Comparison of ENCODE assay signal across 21 cellular contexts in genomic region chr7:1068013-1068412, GRCh38.
"Had no signal": no experiment of that assay in that cellular context is flagged by ENCODE, and none has a peak within 500 bp of the region (broad histone marks: within the 10 kb centered on the region; RNA-seq: fewer than 3 reads in every experiment).

No MANE protein-coding gene starts in this region.

- H3K9me2 ChIP-seq: SK-N-SH had no signal

- H3K4me2 ChIP-seq: SK-N-SH had no signal

- H3K27me3 ChIP-seq: MG63 had no signal

- H3K4me3 ChIP-seq: MG63 had no signal

- H3K9ac ChIP-seq: SK-N-SH had no signal

- H3K36me3 ChIP-seq: MG63 had no signal

- H3K9me3 ChIP-seq: MG63, SK-N-SH had no signal

- DNase-seq: IMR-90, Karpas-422, KG1, MG63, NCI-H1092, NCI-H1105 treated with DMSO at 0.1 percent for 48 hours, NCI-H1417 treated with DMSO at 0.1 percent for 48 hours, NCI-H146, NCI-H1694 treated with DMSO at 0.1 percent for 48 hours, NCI-H1930, NCI-H2081, NCI-H2107, NCI-H2227 treated with DMSO at 0.1 percent for 48 hours, NCI-H524 treated with DMSO at 0.1 percent for 48 hours, NCI-H69, NCI-H774, RPMI8226, SHP77, SK-N-SH, SW 1271 had no signal

- FAIRE-seq: RCC 7860 had no signal
